12 cellular contexts compared by ENCODE assay signal in genomic region chr5:173572431-173573125, GRCh38. TPM values are rescaled to one million over a fixed set of nuclear protein-coding genes. Genes with fewer than 3 reads are reported as not detected.
DNase-seq lines count a peak whose midpoint lies in the region; ATAC-seq, FAIRE-seq and TF ChIP-seq lines count a peak whose summit lies in the region.
"Had no signal": no experiment of that assay in that cellular context is flagged by ENCODE, and none has a peak within 500 bp of the region (broad histone marks: within the 10 kb centered on the region; RNA-seq: fewer than 3 reads in every experiment).

No MANE protein-coding gene starts in this region.

- H3K79me2 ChIP-seq in K562 (ENCODE audit: control insufficient read depth, insufficient read depth, low read length): no peaks in the 10 kb centered on the region
- no peaks in the 10 kb centered on the region for H3K79me2 ChIP-seq in keratinocyte (ENCODE audit: control insufficient read depth, insufficient read depth, low read length)

- intact Hi-C loops in K562 (cut with micrococcal nuclease): loop anchor here (2.0 to 10.0 kb wide), 3 partner anchors 122 to 280 kb away; no protein-coding TSS in a partner anchor

- no peak overlapping the region for H3K27ac ChIP-seq in K562 (ENCODE audit: extremely low read depth, low read depth, low read length)
- H3K27ac ChIP-seq in keratinocyte (ENCODE audit: control insufficient read depth, insufficient read depth, low read length): no peak overlapping the region

- TF ChIP-seq RAD21 in K562 (CRISPR knock-in tag; conservative IDR thresholded peaks at IDR 0.05 in 1 of 2, IDR thresholded peaks at IDR 0.05 in 1 of 2): no peak

- H3K9ac ChIP-seq in K562 (ENCODE audit: insufficient read depth in 1 of 2, low read depth in 2 of 2, low read length in 2 of 2) (peak overlapping the region in 1 of 2 experiments; percentile 75; a peak in 1 of 4 replicates), keratinocyte (ENCODE audit: control insufficient read depth, extremely low read depth, insufficient read depth, low read length) (no peak overlapping the region)

- POLR2A ChIA-PET in activated naive CD8-positive, alpha-beta T cell treated with anti-CD3 and anti-CD28 coated beads, Interleukin-2, amount 10 ng/mL, durations not matched to agents 7 days and 5 days (lab: Charles Lee): no interaction called here
- POLR2A ChIA-PET in K562 (lab: Yijun Ruan, JAX): interaction anchor here (0.6 to 0.8 kb wide), 3 partner anchors 10 to 473 kb away, joined by 3 read pairs; partner anchors contain the start of gene NSG2

- no peak for FAIRE-seq in K562 (lab: Jason Lieb, UNC)
- no peak for FAIRE-seq in keratinocyte (lab: Jason Lieb, UNC)
- FAIRE-seq in HTR-8/SVneo (lab: Jason Lieb, UNC): no peak
- FAIRE-seq: A204.1 had no signal

- TF ChIP-seq EP300 in K562 (IDR thresholded peaks at IDR 0.05; ENCODE audit: low read length): no peak

- no TSS peak for BruUV-seq in K562 (replicated peaks; lab: Mats Ljungman, UMichigan)

- peaks cover 0 to 4% of the 10 kb centered on the region in 2 experiments; a peak in 1 of 5 replicates for H3K4me1 ChIP-seq in K562 (replicated peaks in 1 of 2; ENCODE audit: control insufficient read depth in 2 of 2, insufficient read depth in 2 of 2, low read length in 2 of 2)
- H3K4me1 ChIP-seq in keratinocyte (ENCODE audit: control insufficient read depth, extremely low read depth, insufficient read depth, low read length): peaks cover 11% of the 10 kb centered on the region

- no peaks in the 10 kb centered on the region for H3K36me3 ChIP-seq in K562 (ENCODE audit: control insufficient read depth, insufficient read depth, low read length)
- no peaks in the 10 kb centered on the region for H3K36me3 ChIP-seq in keratinocyte (ENCODE audit: control insufficient read depth in 2 of 2, extremely low read depth in 1 of 2, insufficient read depth in 2 of 2, low read length in 2 of 2)

- peaks cover 15% of the 10 kb centered on the region for H3K27me3 Mint-ChIP-seq in activated naive CD8-positive, alpha-beta T cell treated with anti-CD3 and anti-CD28 coated beads, Interleukin-2, amount 10 ng/mL, durations not matched to agents 7 days and 5 days
- H3K27me3 Mint-ChIP-seq in activated naive CD8-positive, alpha-beta T cell treated with anti-CD3 and anti-CD28 coated beads for 36 hours: peaks cover 38% of the 10 kb centered on the region
- peaks cover 14% of the 10 kb centered on the region for H3K27me3 Mint-ChIP-seq in type B pancreatic cell

- H3K9me1 ChIP-seq in K562 (ENCODE audit: control insufficient read depth, insufficient read depth, low read length) (no peaks in the 10 kb centered on the region), keratinocyte (ENCODE audit: control insufficient read depth, extremely low read depth, insufficient read depth, low read length) (no peaks in the 10 kb centered on the region)

- H2AFZ ChIP-seq in K562 (ENCODE audit: low read depth, low read length) (peak overlapping the region; percentile 75; the same call in 1 of the 2 replicates), keratinocyte (ENCODE audit: control insufficient read depth, low read length) (peak overlapping the region; percentile 61)

- H3K4me3 ChIP-seq in K562: no peak overlapping the region
- no peak overlapping the region for H3K4me3 ChIP-seq in keratinocyte (ENCODE audit: control insufficient read depth in 2 of 3, extremely low read depth in 1 of 3, insufficient read depth in 2 of 3, low read depth in 1 of 3, low read length in 3 of 3)

- no peak overlapping the region; the same call in 1 of the 2 replicates for H3K4me2 ChIP-seq in K562 (ENCODE audit: insufficient read depth, low read length)
- peak overlapping the region; percentile 60 for H3K4me2 ChIP-seq in keratinocyte (ENCODE audit: control insufficient read depth, extremely low read depth, insufficient read depth, low read depth, low read length)

- H3K27me3 ChIP-seq in K562 (ENCODE audit: control insufficient read depth in 2 of 2, insufficient read depth in 2 of 2, low read length in 2 of 2): peaks cover 33 to 68% of the 10 kb centered on the region in 2 experiments
- H3K27me3 ChIP-seq in keratinocyte (ENCODE audit: control insufficient read depth, extremely low read depth, insufficient read depth, low read length): peaks cover 7% of the 10 kb centered on the region

- dilution Hi-C loops in keratinocyte (cut with MboI; ENCODE audit: extremely low pct_ligation_motif_present, low sequenced_read_pairs): no loop called here

- H3K36me3 Mint-ChIP-seq in activated naive CD8-positive, alpha-beta T cell treated with anti-CD3 and anti-CD28 coated beads, Interleukin-2, amount 10 ng/mL, durations not matched to agents 7 days and 5 days: no peaks in the 10 kb centered on the region
- H3K36me3 Mint-ChIP-seq in activated naive CD8-positive, alpha-beta T cell treated with anti-CD3 and anti-CD28 coated beads for 36 hours: no peaks in the 10 kb centered on the region
- H3K36me3 Mint-ChIP-seq in type B pancreatic cell: no peaks in the 10 kb centered on the region
- H3K36me3 Mint-ChIP-seq: activated naive CD4-positive, alpha-beta T cell treated with anti-CD3 and anti-CD28 coated beads, Interleukin-2, amount 50 U/mL, for 24 hours had no signal

- H3K9me3 Mint-ChIP-seq in activated naive CD8-positive, alpha-beta T cell treated with anti-CD3 and anti-CD28 coated beads, Interleukin-2, amount 10 ng/mL, durations not matched to agents 7 days and 5 days: peaks cover 1% of the 10 kb centered on the region
- peaks cover 9% of the 10 kb centered on the region for H3K9me3 Mint-ChIP-seq in activated naive CD8-positive, alpha-beta T cell treated with anti-CD3 and anti-CD28 coated beads for 36 hours
- peaks cover 7% of the 10 kb centered on the region for H3K9me3 Mint-ChIP-seq in type B pancreatic cell
- H3K9me3 Mint-ChIP-seq: activated naive CD4-positive, alpha-beta T cell treated with anti-CD3 and anti-CD28 coated beads, Interleukin-2, amount 50 U/mL, for 24 hours had no signal

- H3K4me1 Mint-ChIP-seq in activated naive CD8-positive, alpha-beta T cell treated with anti-CD3 and anti-CD28 coated beads, Interleukin-2, amount 10 ng/mL, durations not matched to agents 7 days and 5 days: peaks cover 2% of the 10 kb centered on the region
- H3K4me1 Mint-ChIP-seq in activated naive CD8-positive, alpha-beta T cell treated with anti-CD3 and anti-CD28 coated beads for 36 hours: peaks cover 5% of the 10 kb centered on the region
- peaks cover 17% of the 10 kb centered on the region for H3K4me1 Mint-ChIP-seq in type B pancreatic cell (ENCODE audit: unreplicated experiment)

- no peak for TF ChIP-seq POLR2A in K562 (conservative IDR thresholded peaks at IDR 0.05)

- no peak overlapping the region for H3K27ac Mint-ChIP-seq in activated naive CD8-positive, alpha-beta T cell treated with anti-CD3 and anti-CD28 coated beads, Interleukin-2, amount 10 ng/mL, durations not matched to agents 7 days and 5 days
- H3K27ac Mint-ChIP-seq in activated naive CD8-positive, alpha-beta T cell treated with anti-CD3 and anti-CD28 coated beads for 36 hours: no peak overlapping the region
- no peak overlapping the region for H3K27ac Mint-ChIP-seq in type B pancreatic cell
- H3K27ac Mint-ChIP-seq: activated CD4-positive, alpha-beta T cell treated with anti-CD3 and anti-CD28 coated beads for 36 hours; activated naive CD4-positive, alpha-beta T cell treated with anti-CD3 and anti-CD28 coated beads, Interleukin-2, amount 50 U/mL, for 24 hours had no signal

- TF ChIP-seq CTCF in K562 (IDR thresholded peaks at IDR 0.05 in 2 of 3, conservative IDR thresholded peaks at IDR 0.05 in 1 of 3; ENCODE audit: insufficient read depth in 2 of 3, low read depth in 1 of 3, low read length in 3 of 3) (no peak), keratinocyte (optimal IDR thresholded peaks at IDR 0.05 in 1 of 3, IDR thresholded peaks at IDR 0.05 in 1 of 3, conservative IDR thresholded peaks at IDR 0.05 in 1 of 3; ENCODE audit: extremely low read depth in 1 of 3, insufficient read depth in 2 of 3, low read length in 3 of 3) (no peak), type B pancreatic cell (conservative IDR thresholded peaks at IDR 0.05) (no peak)

- H4K20me1 ChIP-seq in K562 (replicated peaks; ENCODE audit: control insufficient read depth, insufficient read depth, low read length) (0 out of 2 replicates have a peak, but pooled peaks cover 3% of the 10 kb centered on the region), keratinocyte (ENCODE audit: control insufficient read depth, extremely low read depth, insufficient read depth, low read length) (no peaks in the 10 kb centered on the region)

- ATAC-seq in activated naive CD8-positive, alpha-beta T cell treated with anti-CD3 and anti-CD28 coated beads, Interleukin-2, amount 10 ng/mL, durations not matched to agents 7 days and 5 days (ENCODE audit: low read depth): peak; percentile 10
- ATAC-seq in K562 (no peak; the same call in 2 of the 3 replicates), HG02763 (IDR thresholded peaks at IDR 0.05; ENCODE audit: unreplicated experiment) (no peak)

- WGBS in K562 (ENCODE audit: insufficient coverage, low coverage, missing lambda C conversion rate): 0% methylated on average over 6 of the region's 6 CpGs

- H3K4me3 Mint-ChIP-seq in activated naive CD8-positive, alpha-beta T cell treated with anti-CD3 and anti-CD28 coated beads, Interleukin-2, amount 10 ng/mL, durations not matched to agents 7 days and 5 days: no peak overlapping the region
- no peak overlapping the region for H3K4me3 Mint-ChIP-seq in activated naive CD8-positive, alpha-beta T cell treated with anti-CD3 and anti-CD28 coated beads for 36 hours
- H3K4me3 Mint-ChIP-seq in type B pancreatic cell: peak overlapping the region; percentile 7
- H3K4me3 Mint-ChIP-seq: activated CD4-positive, alpha-beta T cell treated with anti-CD3 and anti-CD28 coated beads for 36 hours; activated naive CD4-positive, alpha-beta T cell treated with anti-CD3 and anti-CD28 coated beads, Interleukin-2, amount 50 U/mL, for 24 hours had no signal

- in situ Hi-C loops in K562 (cut with MboI): no loop called here

- H3K9me3 ChIP-seq in K562 (replicated peaks; ENCODE audit: control insufficient read depth, insufficient read depth, low read depth, low read length) (no peaks in the 10 kb centered on the region), keratinocyte (ENCODE audit: control insufficient read depth, low read depth, low read length) (peaks cover 4% of the 10 kb centered on the region)

- CTCF ChIA-PET in K562 (lab: Yijun Ruan, JAX; ENCODE audit: low intra/inter-chr PET ratio): interaction anchor here (0.6 kb wide), 1 partner anchor 104 kb away, joined by 3 read pairs; no protein-coding TSS in a partner anchor

- DNase-seq in activated naive CD8-positive, alpha-beta T cell treated with anti-CD3 and anti-CD28 coated beads, Interleukin-2, amount 10 ng/mL, durations not matched to agents 7 days and 5 days: no peak
- no peak for DNase-seq in activated naive CD8-positive, alpha-beta T cell treated with anti-CD3 and anti-CD28 coated beads for 36 hours
- DNase-seq in K562 (ENCODE audit: extremely low read depth in 1 of 4, low spot score in 3 of 4): no peak
- no peak for DNase-seq in keratinocyte (ENCODE audit: low read depth, low spot score)
- no peak for DNase-seq in type B pancreatic cell (ENCODE audit: extremely low spot score, unreplicated experiment)
- DNase-seq in HTR-8/SVneo (ENCODE audit: insufficient read length, low spot score): no peak
- no peak for DNase-seq in SKM-1 (lab: John Stamatoyannopoulos, UW; ENCODE audit: unreplicated experiment)
- DNase-seq: NCI-H2081 treated with DMSO at 0.1 percent for 48 hours had no signal

RNA-seq across cellular contexts. Expression of gene BOD1, which starts 43.9 kb away (rescaled TPM):
- 10 to 100 TPM; 21.5 to 23.1 TPM for total RNA-seq in activated naive CD8-positive, alpha-beta T cell treated with anti-CD3 and anti-CD28 coated beads, Interleukin-2, amount 10 ng/mL, durations not matched to agents 7 days and 5 days
- total RNA-seq in activated naive CD8-positive, alpha-beta T cell treated with anti-CD3 and anti-CD28 coated beads for 36 hours: 10 to 100 TPM; 23.7 to 25.8 TPM
- 16.7 and 29.4 TPM in 2 replicates for total RNA-seq in K562 (2011; cell fraction: chromatin; rRNA removed; ENCODE audit: low replicate concordance)
- 12.8 and 14.3 TPM in 2 replicates for total RNA-seq in K562 (2011; cell fraction: nucleolus; rRNA removed)
- 20.2 and 24.8 TPM in 2 replicates for total RNA-seq in K562 (2011; cell fraction: nucleoplasm; rRNA removed)
- total RNA-seq in K562 (2014; rRNA removed) (19.3 and 20.3 TPM in 2 replicates), K562 (2014; rRNA removed; fragmentation: Illumina TruSeq; extraction: Trizol) (20.2 and 22.6 TPM in 2 replicates), K562 (2015; rRNA removed; fragmentation: Illumina TruSeq; extraction: Trizol) (31.1 and 31.5 TPM in 2 replicates), K562 (2021) (17.9 and 22.0 TPM in 2 replicates), type B pancreatic cell (ENCODE audit: low replicate concordance) (63.2 and 98.7 TPM in 2 replicates)
- polyA plus RNA-seq in K562 (2011; rRNA removed) (31.6 and 35.6 TPM in 2 replicates), K562 (2014; fragmentation: Illumina TruSeq; extraction: Trizol) (22.0 and 24.6 TPM in 2 replicates), K562 (2014; fragmentation: Nextera tagmentation; extraction: Ambion mirVana) (10 to 100 TPM; 10.1 to 10.8 TPM), K562 (2014; rRNA removed) (23.8 and 26.7 TPM in 2 replicates), keratinocyte (37.5 to 46.8 TPM (median 37.5 TPM) in 3 replicates)
- polyA plus RNA-seq in K562 (2011; cell fraction: cytosol; rRNA removed): 12.4 and 22.2 TPM in 2 replicates
- 56.7 and 79.6 TPM in 2 replicates for polyA plus RNA-seq in K562 (2011; cell fraction: nucleus; rRNA removed)
- polyA plus RNA-seq in K562 (2012): 18.4 and 19.0 TPM in 2 replicates
- 29.3 and 39.7 TPM in 2 replicates for polyA minus RNA-seq in K562 (2011; rRNA and poly(A)+ RNA removed)
- polyA minus RNA-seq in K562 (2011; cell fraction: cytosol; rRNA and poly(A)+ RNA removed): 8.3 and 10.8 TPM in 2 replicates
- 14.5 and 37.8 TPM in 2 replicates for polyA minus RNA-seq in K562 (2011; cell fraction: nucleus; rRNA and poly(A)+ RNA removed)
- 69.0 TPM for polyA plus RNA-seq in keratinocyte (2011; ENCODE audit: low read depth)
- 36.4 and 47.5 TPM in 2 replicates for polyA plus RNA-seq in keratinocyte (2011; cell fraction: cytosol; rRNA removed)
- polyA plus RNA-seq in keratinocyte (2011; cell fraction: nucleus; rRNA removed): 32.3 and 41.5 TPM in 2 replicates
- 35.8 and 53.4 TPM in 2 replicates for polyA plus RNA-seq in keratinocyte (2012; ENCODE audit: low replicate concordance)
- polyA minus RNA-seq in keratinocyte: 1.7 to 31.9 TPM (median 30.5 TPM) in 3 replicates
- polyA minus RNA-seq in keratinocyte (2011; cell fraction: cytosol; rRNA and poly(A)+ RNA removed): 26.1 TPM
- polyA minus RNA-seq in keratinocyte (2011; cell fraction: nucleus; rRNA and poly(A)+ RNA removed): 3.7 and 8.3 TPM in 2 replicates
